8 cellular contexts compared by ENCODE assay signal in genomic region chr6:17281497-17282481, GRCh38. TPM values are rescaled to one million over a fixed set of nuclear protein-coding genes. Genes with fewer than 3 reads are reported as not detected.
DNase-seq lines count a peak whose midpoint lies in the region; ATAC-seq and TF ChIP-seq lines count a peak whose summit lies in the region.

No MANE protein-coding gene starts in this region.

- H3K36me3 ChIP-seq in MG63 = no peaks in the 10 kb centered on the region
- no peaks in the 10 kb centered on the region for H3K36me3 ChIP-seq in colonic mucosa

- DNase-seq in Daoy (ENCODE audit: low read depth) = peak; percentile 60
- DNase-seq in MG63 = no peak
- peak; percentile 38 for DNase-seq in colonic mucosa
- peak; percentile 24 to 49 for DNase-seq in lung microvascular endothelial cell (ENCODE audit: low read depth in 2 of 2)
- DNase-seq in cerebellar nuclear complex (lab: John Stamatoyannopoulos, UW) = no peak
- no peak for DNase-seq in activated effector memory CD4-positive, alpha-beta T cell treated with Interleukin-2 at 50 U/mL for 16 hours

- no peaks in the 10 kb centered on the region for H3K9me3 ChIP-seq in MG63
- H3K9me3 ChIP-seq in colonic mucosa = no peaks in the 10 kb centered on the region

- H3K4me3 ChIP-seq in MG63 = peak overlapping the region; percentile 49
- H3K4me3 ChIP-seq in colonic mucosa = peak overlapping the region; percentile 77

- H3K27ac ChIP-seq in colonic mucosa (peak overlapping the region; percentile 24), temporal lobe (ENCODE audit: low read depth, low read length) (peak overlapping the region; percentile 72)

- TF ChIP-seq CTCF in colonic mucosa (IDR thresholded peaks at IDR 0.05) = no peak

- intact Hi-C loops in colonic mucosa (cut with DNase I) = loop anchor here (5.0 to 10.0 kb wide), 2 partner anchors 117 to 301 kb away; no protein-coding TSS in a partner anchor

- H3K9ac ChIP-seq in colonic mucosa (ENCODE audit: low read depth in 2 of 2, low read length in 2 of 2) = peak overlapping the region; percentile 54 to 64

- H3K27me3 ChIP-seq in MG63 (no peaks in the 10 kb centered on the region), colonic mucosa (no peaks in the 10 kb centered on the region)

- ATAC-seq in HG02981 (IDR thresholded peaks at IDR 0.05; ENCODE audit: unreplicated experiment) = no peak

- no peaks in the 10 kb centered on the region for H3K4me1 ChIP-seq in colonic mucosa

RNA-seq across cellular contexts. Expression of gene RBM24, which starts 0.6 kb away (rescaled TPM):
- total RNA-seq in Daoy (2014; rRNA removed; shearing (Covaris generic)) = 7.9 and 12.5 TPM in 2 replicates
- 0.33 TPM in 1 of 2 replicates, not detected in the other for total RNA-seq in MG63 (2014; rRNA removed; shearing (Covaris generic); ENCODE audit: low replicate concordance)
- total RNA-seq in colonic mucosa = 1 to 10 TPM; 2.8 to 4.9 TPM
- total RNA-seq in lung microvascular endothelial cell = 0.20 and 0.65 TPM in 2 replicates
- 26.1 TPM for total RNA-seq in temporal lobe

Comparison
In these comparisons a context has a peak if more than half of its experiments do, and no peak if none do; other contexts are left out.
1. DNase-seq: peak in Daoy (single experiment), colonic mucosa (single experiment) and lung microvascular endothelial cell (2 of 2); none in MG63 (single experiment), cerebellar nuclear complex (0 of 2) and activated effector memory CD4-positive, alpha-beta T cell treated with Interleukin-2 at 50 U/mL for 16 hours (single experiment).